22 cellular contexts compared by ENCODE assay signal in the genomic region with DNA sequence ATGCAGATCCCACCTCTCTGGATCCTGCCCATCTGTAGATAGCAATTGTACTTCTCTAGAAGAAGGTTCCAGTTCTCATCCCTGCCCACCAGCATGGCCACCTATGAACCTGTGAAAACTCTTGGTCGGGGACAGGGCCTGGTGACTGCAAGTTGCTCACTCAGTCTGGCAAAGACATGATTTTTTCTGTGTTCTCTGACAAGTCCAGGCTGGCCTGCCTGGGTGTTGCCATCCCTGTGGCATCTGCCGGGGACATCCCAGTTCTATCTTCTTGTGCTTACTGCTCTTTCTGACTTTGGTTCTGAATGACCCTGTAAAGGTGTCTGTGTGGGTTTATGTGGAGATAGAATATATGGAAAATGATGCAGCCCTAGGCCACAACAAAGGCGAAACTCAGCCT.
DNase-seq lines count a peak whose midpoint lies in the region; ATAC-seq, FAIRE-seq and TF ChIP-seq lines count a peak whose summit lies in the region.
"Had no signal": no experiment of that assay in that cellular context is flagged by ENCODE, and none has a peak within 500 bp of the region (broad histone marks: within the 10 kb centered on the region; RNA-seq: fewer than 3 reads in every experiment).

No MANE protein-coding gene starts in this region.

- POLR2A ChIA-PET in PC-3 (lab: Charles Lee; ENCODE audit: unreplicated experiment) = no interaction called here

- no TSS peak for BruUV-seq in PC-3 (replicated peaks; lab: Mats Ljungman, UMichigan)

- H3K79me2 ChIP-seq in PC-3 (ENCODE audit: low read length) = no peaks in the 10 kb centered on the region

- ATAC-seq in esophagus mucosa (peak; percentile 58), PC-3 (no peak)
- ATAC-seq: A549, GM23338, HCT116 had no signal

- H3K27ac ChIP-seq in PC-3 (ENCODE audit: low read length) (no peak overlapping the region), left ventricle myocardium inferior (replicated peaks) (no peak overlapping the region)
- H3K27ac ChIP-seq: 22Rv1, A549, BLaER1 had no signal

- no peaks in the 10 kb centered on the region for H3K4me1 ChIP-seq in PC-3 (ENCODE audit: insufficient read depth, low read length)
- H3K4me1 ChIP-seq in left ventricle myocardium inferior = no peaks in the 10 kb centered on the region

- H4K20me1 ChIP-seq in PC-3 (ENCODE audit: low read length) = no peaks in the 10 kb centered on the region
- H4K20me1 ChIP-seq: BLaER1 had no signal

- H3K27me3 ChIP-seq in bronchial epithelial cell (ENCODE audit: control insufficient read depth, insufficient read depth, low read length) (no peaks in the 10 kb centered on the region), PC-3 (ENCODE audit: low read length) (no peaks in the 10 kb centered on the region), left ventricle myocardium inferior (ENCODE audit: low read depth) (no peaks in the 10 kb centered on the region)
- H3K27me3 ChIP-seq: BLaER1 had no signal

- peak; percentile 24 for DNase-seq in NCI-H1694 treated with DMSO at 0.1 percent for 48 hours (lab: John Stamatoyannopoulos, UW)
- no peak for DNase-seq in NCI-H1694 (lab: John Stamatoyannopoulos, UW)
- peak; percentile 35 for DNase-seq in bronchial epithelial cell (ENCODE audit: low read depth)
- no peak for DNase-seq in PC-3
- no peak for DNase-seq in left ventricle myocardium inferior
- DNase-seq in HuH-7.5 (ENCODE audit: low spot score) = no peak
- DNase-seq: AML-193; CD4-positive, alpha-beta memory T cell; DMS153; DMS79; GDM1; HFFc6 had no signal

- CTCF ChIA-PET in PC-3 (lab: Charles Lee) = no interaction called here

- H3F3A ChIP-seq in PC-3 (ENCODE audit: low read length, unreplicated experiment) = no peaks in the 10 kb centered on the region

- H2AFZ ChIP-seq in PC-3 (ENCODE audit: low read length) = no peak overlapping the region
- H2AFZ ChIP-seq: GM23338 had no signal

- H3K4me3 ChIP-seq in bronchial epithelial cell (ENCODE audit: low read depth, low read length) = no peak overlapping the region
- H3K4me3 ChIP-seq in PC-3 (ENCODE audit: low read length) = no peak overlapping the region
- no peak overlapping the region for H3K4me3 ChIP-seq in left ventricle myocardium inferior
- H3K4me3 ChIP-seq: A549, BLaER1, GM23338 had no signal

- no peak for FAIRE-seq in bronchial epithelial cell (lab: Jason Lieb, UNC)
- FAIRE-seq: A549, GM12892, GM18507, H54, HTR-8/SVneo had no signal

- no peak overlapping the region for H3K9ac ChIP-seq in PC-3 (ENCODE audit: low read length)
- H3K9ac ChIP-seq: BLaER1 had no signal

- no peaks in the 10 kb centered on the region for H3K9me2 ChIP-seq in PC-3 (replicated peaks; ENCODE audit: low read length)

- H3K4me2 ChIP-seq in PC-3 (ENCODE audit: low read length) = no peak overlapping the region
- H3K4me2 ChIP-seq: A549, BLaER1, GM23338 had no signal

- no peaks in the 10 kb centered on the region for H3K9me3 ChIP-seq in PC-3 (ENCODE audit: low read length)
- H3K9me3 ChIP-seq in left ventricle myocardium inferior (replicated peaks) = no peaks in the 10 kb centered on the region
- H3K9me3 ChIP-seq: A549, BLaER1 had no signal

- intact Hi-C loops in PC-3 (cut with micrococcal nuclease) (no loop called here), left ventricle myocardium inferior (cut with micrococcal nuclease) (loop anchor here (10.0 kb wide), 1 partner anchor 154 kb away; no protein-coding TSS in a partner anchor)

- no peak for TF ChIP-seq CTCF in bronchial epithelial cell (IDR thresholded peaks at IDR 0.05; ENCODE audit: insufficient read depth, low read length, severe bottlenecking)
- TF ChIP-seq CTCF in PC-3 (conservative IDR thresholded peaks at IDR 0.05; ENCODE audit: low read depth, low read length) = no peak
- TF ChIP-seq CTCF in left ventricle myocardium inferior (IDR thresholded peaks at IDR 0.05; ENCODE audit: borderline replicate concordance) = no peak

- H3K36me3 ChIP-seq in bronchial epithelial cell (ENCODE audit: control insufficient read depth, insufficient read depth, low read length) (no peaks in the 10 kb centered on the region), PC-3 (ENCODE audit: low read depth, low read length) (no peaks in the 10 kb centered on the region), left ventricle myocardium inferior (no peaks in the 10 kb centered on the region)
- H3K36me3 ChIP-seq: BLaER1 had no signal

Comparison
In these comparisons a context has a peak if more than half of its experiments do, and no peak if none do; other contexts are left out.
1. DNase-seq: peak in NCI-H1694 treated with DMSO at 0.1 percent for 48 hours (single experiment) and bronchial epithelial cell (single experiment); none in NCI-H1694 (single experiment), PC-3 (single experiment), left ventricle myocardium inferior (single experiment) and HuH-7.5 (single experiment).